In genomic region chr5:60649288-60649917, GRCh38 we compare ENCODE assay signal across 8 cellular contexts. TPM values are rescaled to one million over a fixed set of nuclear protein-coding genes. Genes with fewer than 3 reads are reported as not detected.
DNase-seq lines count a peak whose midpoint lies in the region; ATAC-seq and TF ChIP-seq lines count a peak whose summit lies in the region.

No MANE protein-coding gene starts in this region.

- H3F3A ChIP-seq in PC-9 (ENCODE audit: insufficient read depth, low read depth), result no peaks in the 10 kb centered on the region

- no peaks in the 10 kb centered on the region for H4K20me1 ChIP-seq in PC-9 (ENCODE audit: insufficient read depth)

- H3K36me3 ChIP-seq in PC-9 (ENCODE audit: low read depth) (no peaks in the 10 kb centered on the region), thoracic aorta (no peaks in the 10 kb centered on the region)

- no TSS peak for BruUV-seq in PC-9 (replicated peaks; lab: Mats Ljungman, UMichigan)

- in situ Hi-C loops in ACHN (cut with HindIII; ENCODE audit: low pct_ligation_motif_present, low pct_unique_long_range_greater_than_20kb, low sequenced_read_pairs), result no loop called here

- H3K4me3 ChIP-seq in GM12875 (ENCODE audit: low read depth, low read length) (no peak overlapping the region), PC-9 (no peak overlapping the region), fibroblast of the aortic adventitia (ENCODE audit: low read depth, low read length) (no peak overlapping the region), thoracic aorta (no peak overlapping the region)

- POLR2A ChIA-PET in PC-9 (lab: Charles Lee; ENCODE audit: unreplicated experiment), result interaction anchor here (0.5 to 0.6 kb wide), 2 partner anchors 52 to 558 kb away, joined by 3 to 7 read pairs; no protein-coding TSS in a partner anchor

- no peaks in the 10 kb centered on the region for H3K27me3 ChIP-seq in PC-9 (ENCODE audit: insufficient read depth, low read depth)
- no peaks in the 10 kb centered on the region for H3K27me3 ChIP-seq in thoracic aorta (replicated peaks; ENCODE audit: insufficient read depth)

- CTCF ChIA-PET in PC-9 (lab: Charles Lee), result interaction anchor here (0.5 to 0.7 kb wide), 4 partner anchors 61 to 1582 kb away, joined by 3 to 5 read pairs (median 4); no protein-coding TSS in a partner anchor

- DNase-seq in ACHN (peak; percentile 51), PC-9 (no peak), fibroblast of the aortic adventitia (ENCODE audit: low read depth) (peak; percentile 64), thoracic aorta (ENCODE audit: low spot score) (no peak)

- TF ChIP-seq CTCF in GM12875 (IDR thresholded peaks at IDR 0.05; ENCODE audit: borderline replicate concordance, insufficient read depth, low read depth, low read length) (peak; percentile 42; the same call in 1 of the 2 replicates), PC-9 (conservative IDR thresholded peaks at IDR 0.05) (peak; percentile 68), fibroblast of the aortic adventitia (IDR thresholded peaks at IDR 0.05; ENCODE audit: insufficient read depth, low read length) (peak; percentile 72), thoracic aorta (IDR thresholded peaks at IDR 0.05) (peak; percentile 49)

- no peak overlapping the region for H3K27ac ChIP-seq in PC-9
- no peak overlapping the region for H3K27ac ChIP-seq in thoracic aorta

- intact Hi-C loops in PC-9 (cut with micrococcal nuclease; ENCODE audit: unreplicated experiment), result loop anchor here (1.0 kb wide), 1 partner anchor 839 kb away; no protein-coding TSS in a partner anchor

- H3K4me1 ChIP-seq in PC-9 (replicated peaks; ENCODE audit: insufficient read depth), result peaks cover 6% of the 10 kb centered on the region; the same call in 1 of the 2 replicates
- no peaks in the 10 kb centered on the region for H3K4me1 ChIP-seq in thoracic aorta (ENCODE audit: control insufficient read depth in 1 of 2, low read depth in 2 of 2)

- H2AFZ ChIP-seq in PC-9, result no peak overlapping the region

- H3K9me2 ChIP-seq in PC-9 (ENCODE audit: insufficient read depth), result no peaks in the 10 kb centered on the region

- H3K4me2 ChIP-seq in PC-9, result no peak overlapping the region

- H3K79me2 ChIP-seq in PC-9 (ENCODE audit: low read depth), result no peaks in the 10 kb centered on the region

- H3K9me3 ChIP-seq in PC-9 (ENCODE audit: insufficient read depth, low read depth) (no peaks in the 10 kb centered on the region), thoracic aorta (no peaks in the 10 kb centered on the region)

- ATAC-seq in HG03064 (IDR thresholded peaks at IDR 0.05; ENCODE audit: low read depth, unreplicated experiment) (peak; percentile 82), thoracic aorta (ENCODE audit: insufficient number of reproducible peaks, low FRiP score, low read depth) (no peak), HG03196 (IDR thresholded peaks at IDR 0.05; ENCODE audit: unreplicated experiment) (no peak), GM19467 (IDR thresholded peaks at IDR 0.05; ENCODE audit: unreplicated experiment) (no peak)

RNA-seq across cellular contexts. Expression of gene DEPDC1B, which starts 50.6 kb away (rescaled TPM):
- total RNA-seq in PC-9 (2021) (25.6 and 29.2 TPM in 2 replicates), fibroblast of the aortic adventitia (ENCODE audit: low replicate concordance) (1.2 and 8.0 TPM in 2 replicates), thoracic aorta (not detected)

Comparison
In these comparisons a context has a peak if more than half of its experiments do, and no peak if none do; other contexts are left out.
1. DNase-seq: peak in ACHN (single experiment) and fibroblast of the aortic adventitia (single experiment); none in PC-9 (0 of 2) and thoracic aorta (single experiment).
2. Peak in every context shown above with its lines, with median percentiles within 50 percentile points of each other: CTCF ChIP-seq.